Comparison of ENCODE assay signal across 8 cellular contexts in genomic region chr16:85569615-85570212, GRCh38. TPM values are rescaled to one million over a fixed set of nuclear protein-coding genes. Genes with fewer than 3 reads are reported as not detected.
DNase-seq lines count a peak whose midpoint lies in the region; ATAC-seq and TF ChIP-seq lines count a peak whose summit lies in the region.

No MANE protein-coding gene starts in this region.

- no peak for TF ChIP-seq CTCF in mucosa of descending colon (IDR thresholded peaks at IDR 0.05)

- H3K4me1 ChIP-seq in BLaER1 (peaks cover 99% of the 10 kb centered on the region), mucosa of descending colon (ENCODE audit: low read depth) (peaks cover 74% of the 10 kb centered on the region)

- H3K27me3 ChIP-seq in BLaER1 = no peaks in the 10 kb centered on the region

- H3K27ac ChIP-seq in BLaER1 = peak overlapping the region; percentile 97

- peak; percentile 87 for DNase-seq in NCI-H2196 treated with DMSO at 0.1 percent for 48 hours (lab: John Stamatoyannopoulos, UW; ENCODE audit: unreplicated experiment)
- peak; percentile 68 for DNase-seq in activated effector memory CD4-positive, alpha-beta T cell treated with anti-CD3 and anti-CD28 coated beads, Interleukin-2, amount 50 U/mL, for 16 hours
- peak in 2 of 3 donors; percentile 57 to 62 for DNase-seq in mucosa of descending colon
- DNase-seq in hepatic stellate cell (ENCODE audit: low spot score) = no peak
- DNase-seq in cortex of kidney (lab: John Stamatoyannopoulos, UW) = no peak

- peaks cover 33% of the 10 kb centered on the region for H4K20me1 ChIP-seq in BLaER1

- H3K36me3 ChIP-seq in BLaER1 (peaks cover 19% of the 10 kb centered on the region), mucosa of descending colon (ENCODE audit: low read depth) (no peaks in the 10 kb centered on the region)

- H3K4me3 ChIP-seq in BLaER1 = peak overlapping the region; percentile 34
- H3K4me3 ChIP-seq in mucosa of descending colon = no peak overlapping the region

- intact Hi-C loops in mucosa of descending colon (cut with DNase I, micrococcal nuclease) = loop anchor here in 1 of 2 donors (5.0 kb wide), 1 partner anchor 38 kb away; no protein-coding TSS in a partner anchor

- H3K4me2 ChIP-seq in BLaER1 = peak overlapping the region; percentile 95

- peaks cover 25% of the 10 kb centered on the region for H3K9me3 ChIP-seq in BLaER1
- no peaks in the 10 kb centered on the region for H3K9me3 ChIP-seq in mucosa of descending colon

- peak; percentile 52 for ATAC-seq in GM18873 (IDR thresholded peaks at IDR 0.05; ENCODE audit: low FRiP score, unreplicated experiment)
- peak; percentile 44 for ATAC-seq in HG03039 (IDR thresholded peaks at IDR 0.05; ENCODE audit: unreplicated experiment)
- no peak for ATAC-seq in mucosa of descending colon

- H3K9ac ChIP-seq in BLaER1 = peak overlapping the region; percentile 80

RNA-seq across cellular contexts. Expression of gene GSE1, which starts 43.4 kb away (rescaled TPM):
- 100 to 1,000 TPM; 107 to 122 (median 107) TPM for total RNA-seq in mucosa of descending colon

Comparison
In these comparisons a context has a peak if more than half of its experiments do, and no peak if none do; other contexts are left out.
1. DNase-seq: peak in NCI-H2196 treated with DMSO at 0.1 percent for 48 hours (single experiment), activated effector memory CD4-positive, alpha-beta T cell treated with anti-CD3 and anti-CD28 coated beads, Interleukin-2, amount 50 U/mL, for 16 hours (single experiment) and mucosa of descending colon (2 of 3); none in hepatic stellate cell (single experiment) and cortex of kidney (single experiment).